ENCODE assay signal across 8 cellular contexts in the genomic region with DNA sequence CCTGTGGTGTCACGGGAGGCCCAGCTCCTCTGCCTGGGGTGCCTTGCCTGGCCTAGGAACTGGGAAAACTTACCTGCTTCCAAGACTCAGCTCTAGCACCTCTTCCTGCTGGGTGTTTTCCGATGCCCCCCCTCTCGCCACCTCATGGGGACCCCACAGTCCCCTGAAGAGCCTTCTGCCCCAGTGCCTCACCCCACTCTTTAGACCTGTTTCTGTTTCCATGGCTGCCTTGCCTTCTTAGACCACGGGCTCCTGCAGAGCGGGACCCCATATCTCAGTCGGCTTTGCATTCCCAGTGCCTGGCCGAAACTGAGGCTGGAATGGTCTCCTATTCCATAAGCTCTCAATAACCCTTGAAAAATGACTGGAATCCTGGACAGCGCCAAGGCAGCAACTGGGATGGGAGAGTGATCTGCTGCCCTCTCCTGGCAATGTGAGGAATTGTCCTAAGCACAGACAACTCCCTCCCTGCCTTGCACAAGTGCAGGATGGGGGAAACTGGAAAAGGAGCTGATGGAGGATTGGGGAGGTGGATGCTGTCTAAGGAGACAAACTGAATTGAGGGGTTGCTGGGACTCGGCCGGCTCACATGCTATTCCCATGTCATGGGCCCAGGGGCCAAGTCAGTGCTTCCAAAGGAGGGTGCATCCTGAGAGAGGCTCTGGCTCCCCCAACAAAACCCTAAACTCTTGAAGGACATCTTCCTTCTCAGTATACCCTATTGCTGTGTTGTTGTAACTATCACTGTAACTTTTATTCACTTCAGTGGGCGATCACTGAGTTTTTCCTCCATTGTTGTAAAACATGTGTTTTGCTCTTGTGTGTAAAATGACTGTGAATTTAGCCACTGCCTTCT. TPM values are rescaled to one million over a fixed set of nuclear protein-coding genes. Genes with fewer than 3 reads are reported as not detected.
DNase-seq lines count a peak whose midpoint lies in the region; ATAC-seq and TF ChIP-seq lines count a peak whose summit lies in the region.

No MANE protein-coding gene starts in this region.

- H3K36me3 ChIP-seq in MG63 = peaks cover 49% of the 10 kb centered on the region

- peak; percentile 92 for ATAC-seq in sciatic nerve
- no peak for ATAC-seq in GM21515 (IDR thresholded peaks at IDR 0.05; ENCODE audit: unreplicated experiment)

- intact Hi-C loops in sciatic nerve (cut with DNase I) = no loop called here

- no peaks in the 10 kb centered on the region for H3K27me3 ChIP-seq in MG63

- H3K4me3 ChIP-seq in MG63 (no peak overlapping the region), astrocyte of the spinal cord (ENCODE audit: low read depth, low read length) (no peak overlapping the region)

- in situ Hi-C loops in astrocyte of the spinal cord (cut with HindIII; ENCODE audit: low sequenced_read_pairs) = no loop called here

- H3K9me3 ChIP-seq in MG63 = no peaks in the 10 kb centered on the region

- DNase-seq in NCI-H2171 treated with DMSO at 0.1 percent for 48 hours (lab: John Stamatoyannopoulos, UW) (peak; percentile 71), NCI-H2171 (lab: John Stamatoyannopoulos, UW) (no peak), MG63 (peak; percentile 63), SW480 (ENCODE audit: low spot score) (peak; percentile 54), astrocyte of the spinal cord (ENCODE audit: low read depth, low spot score) (peak; percentile 52), hypothalamus (lab: John Stamatoyannopoulos, UW) (peak in 41 of 51 donors; percentile 8 to 76 (median 46)), sciatic nerve (ENCODE audit: low spot score) (peak; percentile 81)

- TF ChIP-seq CTCF in astrocyte of the spinal cord (IDR thresholded peaks at IDR 0.05; ENCODE audit: low read depth, low read length) = peak; percentile 99

RNA-seq across cellular contexts. Expression of a gene that starts 26.6 kb away (rescaled TPM):
- total RNA-seq in MG63 (2014; rRNA removed; shearing (Covaris generic); ENCODE audit: low replicate concordance) = 3.8 and 4.0 TPM in 2 replicates
- total RNA-seq in sciatic nerve = 22.3 TPM

RNA-seq across cellular contexts. Expression of a gene that starts 50.2 kb away (rescaled TPM):
- not detected in 2 replicates for total RNA-seq in MG63 (2014; rRNA removed; shearing (Covaris generic); ENCODE audit: low replicate concordance)
- 0.85 TPM for total RNA-seq in sciatic nerve
